Comparison of ENCODE assay signal across 8 cellular contexts in the genomic region with DNA sequence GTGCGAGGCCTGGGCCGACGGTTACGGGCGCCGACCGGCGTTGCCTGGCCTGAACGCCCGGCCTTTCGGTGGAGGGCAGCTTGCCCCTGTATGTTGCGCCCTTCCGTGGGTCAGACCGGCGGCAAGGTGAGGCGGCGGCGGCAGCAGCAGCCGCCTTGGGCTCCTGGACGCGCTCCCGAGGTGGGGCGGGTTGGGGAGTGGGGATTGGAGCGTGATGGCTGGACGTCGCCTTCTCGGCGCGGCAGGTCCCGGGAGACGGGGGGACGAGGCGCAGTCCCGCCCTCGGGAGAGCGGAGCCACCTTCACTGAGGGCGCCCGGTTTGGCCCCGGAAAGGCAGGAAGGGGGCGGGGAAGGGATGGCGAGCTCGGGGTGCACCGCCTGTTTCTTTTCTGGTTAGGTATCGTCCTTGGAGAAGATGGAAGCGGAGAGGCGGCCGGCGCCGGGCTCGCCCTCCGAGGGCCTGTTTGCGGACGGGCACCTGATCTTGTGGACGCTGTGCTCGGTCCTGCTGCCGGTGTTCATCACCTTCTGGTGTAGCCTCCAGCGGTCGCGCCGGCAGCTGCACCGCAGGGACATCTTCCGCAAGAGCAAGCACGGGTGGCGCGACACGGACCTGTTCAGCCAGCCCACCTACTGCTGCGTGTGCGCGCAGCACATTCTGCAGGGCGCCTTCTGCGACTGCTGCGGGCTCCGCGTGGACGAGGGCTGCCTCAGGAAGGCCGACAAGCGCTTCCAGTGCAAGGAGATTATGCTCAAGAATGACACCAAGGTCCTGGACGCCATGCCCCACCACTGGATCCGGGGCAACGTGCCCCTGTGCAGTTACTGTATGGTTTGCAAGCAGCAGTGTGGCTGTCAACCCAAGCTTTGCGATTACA. TPM values are rescaled to one million over a fixed set of nuclear protein-coding genes. Genes with fewer than 3 reads are reported as not detected.
A peak's percentile ranks its signal among the peaks of the same experiment; 100 is the strongest.
DNase-seq lines count a peak whose midpoint lies in the region; FAIRE-seq and TF ChIP-seq lines count a peak whose summit lies in the region.

No MANE protein-coding gene starts in this region.

- H3K27ac ChIP-seq in GM23248 (peak overlapping the region; percentile 16), kidney (ENCODE audit: low read depth in 2 of 2, low read length in 2 of 2) (peak overlapping the region; percentile 75 to 80)

- H3K36me3 Mint-ChIP-seq in MCF 10A (ENCODE audit: insufficient read depth, unreplicated experiment), result peaks cover 38% of the 10 kb centered on the region

- intact Hi-C loops in MCF 10A (cut with micrococcal nuclease), result loop anchor here (10.0 kb wide), 1 partner anchor 250 kb away; the partner anchor contains the start of gene AKAP1
- intact Hi-C loops in kidney (cut with DNase I), result no loop called here

- no peaks in the 10 kb centered on the region for H3K9me2 ChIP-seq in GM23248 (ENCODE audit: insufficient read depth)

- H3K79me2 ChIP-seq in GM23248 (ENCODE audit: insufficient read depth), result peaks cover 24% of the 10 kb centered on the region

- H3K4me1 Mint-ChIP-seq in MCF 10A (ENCODE audit: insufficient read depth, unreplicated experiment), result peaks cover 47% of the 10 kb centered on the region

- BruUV-seq in MCF 10A (replicated peaks; lab: Mats Ljungman, UMichigan), result no TSS peak

- no peak for FAIRE-seq in kidney (lab: Jason Lieb, UNC)

- H3K9me3 Mint-ChIP-seq in MCF 10A (ENCODE audit: unreplicated experiment), result no peaks in the 10 kb centered on the region

- no peak for TF ChIP-seq CTCF in MCF 10A (IDR thresholded peaks at IDR 0.05; ENCODE audit: unreplicated experiment)
- no peak for TF ChIP-seq CTCF in kidney (IDR thresholded peaks at IDR 0.05; ENCODE audit: borderline replicate concordance, extremely low read depth, insufficient read depth)

- no peaks in the 10 kb centered on the region for H3K27me3 Mint-ChIP-seq in MCF 10A (ENCODE audit: insufficient read depth, unreplicated experiment)

- no peak overlapping the region for H3K27ac Mint-ChIP-seq in MCF 10A (ENCODE audit: low read depth, unreplicated experiment)

- peak overlapping the region; percentile 97 for H2AFZ ChIP-seq in GM23248

- H3K4me3 Mint-ChIP-seq in MCF 10A (ENCODE audit: unreplicated experiment), result peak overlapping the region; percentile 97

- 23 to 31% methylated on average over 45 to 65 of the region's 81 CpGs for WGBS in GM23248 (ENCODE audit: low coverage in 1 of 2, low lambda C conversion rate in 2 of 2, missing lambda C conversion rate in 2 of 2), 2 experiments

- in situ Hi-C loops in GM23248 (cut with MboI), result no loop called here

- H3K36me3 ChIP-seq in ES-I3 (ENCODE audit: insufficient read depth, low read length), result no peaks in the 10 kb centered on the region
- 0 out of 2 replicates have a peak, but pooled peaks cover 4% of the 10 kb centered on the region for H3K36me3 ChIP-seq in GM23248 (ENCODE audit: low read depth)
- H3K36me3 ChIP-seq in MG63, result peaks cover 29% of the 10 kb centered on the region
- no peaks in the 10 kb centered on the region for H3K36me3 ChIP-seq in kidney (ENCODE audit: control insufficient read depth in 1 of 2, insufficient read depth in 2 of 2, low read length in 2 of 2)

- H3K4me2 ChIP-seq in GM23248 (ENCODE audit: unreplicated experiment), result peak overlapping the region; percentile 73

- no peaks in the 10 kb centered on the region for H3K27me3 ChIP-seq in GM23248 (replicated peaks; ENCODE audit: insufficient read depth)
- no peaks in the 10 kb centered on the region for H3K27me3 ChIP-seq in MG63

- POLR2A ChIA-PET in MCF 10A (lab: Yijun Ruan, JAX), result interaction anchor here (0.6 to 5.7 kb wide), 29 partner anchors 8 to 861 kb away, joined by 3 to 75 read pairs (median 3); partner anchors contain the start of genes COIL, NOG and SCPEP1

- peaks cover 17% of the 10 kb centered on the region for H3K4me1 ChIP-seq in ES-I3 (ENCODE audit: insufficient read depth, low read length)
- H3K4me1 ChIP-seq in GM23248 (ENCODE audit: insufficient read depth), result peaks cover 8% of the 10 kb centered on the region
- H3K4me1 ChIP-seq in kidney (ENCODE audit: control insufficient read depth in 1 of 2, insufficient read depth in 1 of 2, low read depth in 1 of 2, low read length in 2 of 2), result peaks cover 4 to 12% of the 10 kb centered on the region in 2 donors

- CTCF ChIA-PET in MCF 10A (lab: Yijun Ruan, JAX), result interaction anchor here (0.6 to 1.2 kb wide), 5 partner anchors 11 to 111 kb away, joined by 3 to 6 read pairs (median 4); no protein-coding TSS in a partner anchor

- peak; percentile 45 for DNase-seq in GM23248
- DNase-seq in MG63, result peak; percentile 36
- peak; percentile 74 for DNase-seq in UCSD-AML1 (lab: John Stamatoyannopoulos, UW; ENCODE audit: unreplicated experiment)
- peak; percentile 64 for DNase-seq in MCF 10A (ENCODE audit: unreplicated experiment)
- peak; percentile 89 for DNase-seq in kidney
- peak; percentile 41 to 56 (median 47) for DNase-seq in stimulated activated CD4-positive, alpha-beta T cell treated with anti-CD3 and anti-CD28 coated beads, Interleukin-1b, Interleukin-23, amount 100 ng/mL, for 24 hours (ENCODE audit: low read depth in 4 of 4, low spot score in 1 of 4)
- no peak for DNase-seq in dedifferentiated amniotic fluid mesenchymal stem cell (ENCODE audit: extremely low spot score)

- peak overlapping the region; percentile 73 for H3K9ac ChIP-seq in ES-I3 (ENCODE audit: low read depth, low read length)
- H3K9ac ChIP-seq in GM23248, result peak overlapping the region; percentile 70
- H3K9ac ChIP-seq in kidney (ENCODE audit: low read length in 2 of 2), result peak overlapping the region; percentile 0 to 73

- H3K4me3 ChIP-seq in GM23248 (peak overlapping the region; percentile 93), MG63 (peak overlapping the region; percentile 69), kidney (ENCODE audit: low read length in 2 of 2) (peak overlapping the region; percentile 5 to 71)

- H3K9me3 ChIP-seq in ES-I3 (ENCODE audit: control insufficient read depth, insufficient read depth, low read length), result no peaks in the 10 kb centered on the region
- H3K9me3 ChIP-seq in GM23248 (ENCODE audit: low read depth), result no peaks in the 10 kb centered on the region
- no peaks in the 10 kb centered on the region for H3K9me3 ChIP-seq in MG63
- H3K9me3 ChIP-seq in kidney (ENCODE audit: control insufficient read depth in 1 of 2, low read length in 2 of 2), result no peaks in the 10 kb centered on the region

- H4K20me1 ChIP-seq in GM23248 (ENCODE audit: insufficient read depth), result no peaks in the 10 kb centered on the region

- H3F3A ChIP-seq in GM23248 (ENCODE audit: insufficient read depth), result peaks cover 3% of the 10 kb centered on the region; the same call in 1 of the 2 replicates

RNA-seq across cellular contexts. Expression of gene DGKE, which starts 0.7 kb away (rescaled TPM):
- total RNA-seq in GM23248 (2014; rRNA removed; shearing (Covaris generic)), result 1.9 and 4.8 TPM in 2 replicates
- polyA plus RNA-seq in GM23248 (2016; fragmentation: Nextera tagmentation; extraction: Ambion mirVana) (2.8 and 3.2 TPM in 2 replicates), kidney (ENCODE audit: insufficient read depth, low read depth, low replicate concordance) (1.9 TPM)
- total RNA-seq in MG63 (2014; rRNA removed; shearing (Covaris generic); ENCODE audit: low replicate concordance), result 4.0 and 7.9 TPM in 2 replicates
- total RNA-seq in MCF 10A (2022) (16.5 and 23.9 TPM in 2 replicates), kidney (8.7 TPM)

RNA-seq across cellular contexts. Expression of gene C17orf67, which starts 0.9 kb away (rescaled TPM):
- total RNA-seq in GM23248 (2014; rRNA removed; shearing (Covaris generic)), result 1.3 TPM in 1 of 2 replicates, not detected in the other
- polyA plus RNA-seq in GM23248 (2016; fragmentation: Nextera tagmentation; extraction: Ambion mirVana) (1.2 TPM in 2 replicates), kidney (ENCODE audit: insufficient read depth, low read depth, low replicate concordance) (0.69 TPM)
- 0.63 TPM in 1 of 2 replicates, not detected in the other for total RNA-seq in MG63 (2014; rRNA removed; shearing (Covaris generic); ENCODE audit: low replicate concordance)
- total RNA-seq in MCF 10A (2022) (3.3 and 3.5 TPM in 2 replicates), kidney (2.0 TPM)

Comparison
In these comparisons a context has a peak if more than half of its experiments do, and no peak if none do; other contexts are left out.
1. H3K4me3 ChIP-seq: peak in every context shown above with its lines; median percentile 93 in GM23248; 69 in MG63; 38 in kidney.